8 cellular contexts compared by ENCODE assay signal in the genomic region with DNA sequence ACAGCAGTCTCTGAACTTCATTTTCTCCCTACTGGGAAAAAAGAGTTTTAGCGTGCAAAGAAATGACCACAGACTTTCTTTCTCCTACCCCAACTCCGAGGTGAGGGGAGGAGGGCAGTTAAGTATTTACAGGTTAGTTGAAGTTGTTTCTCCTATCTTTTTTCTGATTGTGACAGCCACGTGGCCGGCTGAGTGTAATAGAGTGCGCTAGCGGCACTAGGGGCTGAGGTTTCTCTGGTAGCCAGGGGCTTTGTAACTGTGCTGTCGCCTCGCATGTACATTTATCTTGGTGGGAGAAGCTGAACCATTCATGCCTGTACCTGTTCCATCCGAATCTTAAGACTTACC. TPM values are rescaled to one million over a fixed set of nuclear protein-coding genes. Genes with fewer than 3 reads are reported as not detected.
DNase-seq lines count a peak whose midpoint lies in the region; ATAC-seq and TF ChIP-seq lines count a peak whose summit lies in the region.

No MANE protein-coding gene starts in this region.

- H3K27me3 Mint-ChIP-seq in brain: peaks cover 4% of the 10 kb centered on the region

- H3K4me1 Mint-ChIP-seq in brain: peaks cover 33% of the 10 kb centered on the region

- H3K27ac Mint-ChIP-seq in brain: peak overlapping the region; percentile 64 to 95 (median 93)

- peak overlapping the region; percentile 77 to 99 (median 98) for H3K27ac ChIP-seq in heart right ventricle
- peak overlapping the region in 1 of 2 donors; percentile 95 for H3K27ac ChIP-seq in lung (ENCODE audit: low read depth in 1 of 2, low read length in 1 of 2)

- no peaks in the 10 kb centered on the region for H3K27me3 ChIP-seq in heart right ventricle
- H3K27me3 ChIP-seq in lung (ENCODE audit: control insufficient read depth, insufficient read depth): no peaks in the 10 kb centered on the region

- peaks cover 0 to 5% (median under 1%) of the 10 kb centered on the region in 11 donors for H3K9me3 ChIP-seq in heart right ventricle
- H3K9me3 ChIP-seq in lung (ENCODE audit: control insufficient read depth in 2 of 2, insufficient read depth in 1 of 2, low read length in 1 of 2): no peaks in the 10 kb centered on the region

- TF ChIP-seq CTCF in heart right ventricle (IDR thresholded peaks at IDR 0.05): no peak
- TF ChIP-seq CTCF in brain (conservative IDR thresholded peaks at IDR 0.05): no peak
- no peak for TF ChIP-seq CTCF in lung (IDR thresholded peaks at IDR 0.05; ENCODE audit: control extremely low read depth, extremely low read depth)

- H3K4me3 ChIP-seq in heart right ventricle: peak overlapping the region; percentile 81 to 98 (median 92)
- peak overlapping the region; percentile 64 for H3K4me3 ChIP-seq in lung

- H3K36me3 Mint-ChIP-seq in brain: peaks cover 5% of the 10 kb centered on the region

- H3K4me1 ChIP-seq in heart right ventricle: peaks cover 0 to 70% (median 17%) of the 10 kb centered on the region in 9 donors
- no peaks in the 10 kb centered on the region for H3K4me1 ChIP-seq in lung (ENCODE audit: control insufficient read depth in 2 of 2, insufficient read depth in 2 of 2, low read length in 2 of 2)

- no peak for ATAC-seq in heart right ventricle
- ATAC-seq in left ventricle myocardium superior: no peak
- peak; percentile 19 for ATAC-seq in HG03354 (IDR thresholded peaks at IDR 0.05; ENCODE audit: poor library complexity, severe bottlenecking, unreplicated experiment)
- peak; percentile 6; the same call in 2 of the 3 replicates for ATAC-seq in SK-N-SH treated with all-trans-retinoic acid at 6 μM for 48 hours
- no peak for ATAC-seq in lung (ENCODE audit: insufficient read depth, low FRiP score)
- ATAC-seq in HG03045 (IDR thresholded peaks at IDR 0.05; ENCODE audit: unreplicated experiment): no peak

- peaks cover under 1 to 6% (median 4%) of the 10 kb centered on the region in 5 experiments for H3K9me3 Mint-ChIP-seq in brain

- no peaks in the 10 kb centered on the region for H3K36me3 ChIP-seq in heart right ventricle
- H3K36me3 ChIP-seq in lung (ENCODE audit: control insufficient read depth in 2 of 2, insufficient read depth in 2 of 2, low read length in 2 of 2): no peaks in the 10 kb centered on the region

- intact Hi-C loops in heart right ventricle (cut with DNase I): no loop called here
- intact Hi-C loops in left ventricle myocardium superior (cut with micrococcal nuclease): no loop called here

- DNase-seq in heart right ventricle (no peak), left ventricle myocardium superior (no peak), lung (ENCODE audit: low spot score) (no peak)
- peak; percentile 42 for DNase-seq in stimulated activated naive CD4-positive, alpha-beta T cell treated with Interleukin-2 at 50 U/mL for 16 hours (lab: John Stamatoyannopoulos, UW)

- peak overlapping the region; percentile 88 to 97 (median 95) for H3K4me3 Mint-ChIP-seq in brain

- WGBS in heart right ventricle, 2 donors: 0 to 1% methylated on average over 9 of the region's 9 CpGs
- WGBS in lung, 2 donors: 1 to 2% methylated on average over 9 of the region's 9 CpGs

TF ChIP-seq in SK-N-SH treated with all-trans-retinoic acid at 6 μM for 48 hours, 23 proteins besides CTCF, POLR2A, EP300 and RAD21:
- TF ChIP-seq ZNF8 (CRISPR knock-in tag; IDR thresholded peaks at IDR 0.05) (no peak), ZFP30 (CRISPR knock-in tag; IDR thresholded peaks at IDR 0.05) (no peak), BACH2 (CRISPR knock-in tag; IDR thresholded peaks at IDR 0.05; ENCODE audit: borderline replicate concordance) (no peak), SNAI2 (CRISPR knock-in tag; IDR thresholded peaks at IDR 0.05) (no peak), PPARA (CRISPR knock-in tag; IDR thresholded peaks at IDR 0.05; ENCODE audit: borderline replicate concordance) (no peak), ZFP3 (CRISPR knock-in tag; IDR thresholded peaks at IDR 0.05) (no peak), TOX (CRISPR knock-in tag; IDR thresholded peaks at IDR 0.05; ENCODE audit: borderline replicate concordance) (no peak), ARNTL (CRISPR knock-in tag; IDR thresholded peaks at IDR 0.05; ENCODE audit: borderline replicate concordance, low read depth) (no peak), OSR1 (CRISPR knock-in tag; IDR thresholded peaks at IDR 0.05) (no peak), CSRNP3 (CRISPR knock-in tag; IDR thresholded peaks at IDR 0.05) (no peak), ISL1 (CRISPR knock-in tag; IDR thresholded peaks at IDR 0.05) (no peak), ZNF565 (CRISPR knock-in tag; conservative IDR thresholded peaks at IDR 0.05; ENCODE audit: low read depth) (no peak), RARB (CRISPR knock-in tag; IDR thresholded peaks at IDR 0.05) (no peak)
- TF ChIP-seq, protein P1, sequence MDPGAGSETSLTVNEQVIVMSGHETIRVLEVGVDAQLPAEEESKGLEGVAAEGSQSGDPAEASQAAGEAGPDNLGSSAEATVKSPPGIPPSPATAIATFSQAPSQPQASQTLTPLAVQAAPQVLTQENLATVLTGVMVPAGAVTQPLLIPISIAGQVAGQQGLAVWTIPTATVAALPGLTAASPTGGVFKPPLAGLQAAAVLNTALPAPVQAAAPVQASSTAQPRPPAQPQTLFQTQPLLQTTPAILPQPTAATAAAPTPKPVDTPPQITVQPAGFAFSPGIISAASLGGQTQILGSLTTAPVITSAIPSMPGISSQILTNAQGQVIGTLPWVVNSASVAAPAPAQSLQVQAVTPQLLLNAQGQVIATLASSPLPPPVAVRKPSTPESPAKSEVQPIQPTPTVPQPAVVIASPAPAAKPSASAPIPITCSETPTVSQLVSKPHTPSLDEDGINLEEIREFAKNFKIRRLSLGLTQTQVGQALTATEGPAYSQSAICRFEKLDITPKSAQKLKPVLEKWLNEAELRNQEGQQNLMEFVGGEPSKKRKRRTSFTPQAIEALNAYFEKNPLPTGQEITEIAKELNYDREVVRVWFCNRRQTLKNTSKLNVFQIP (CRISPR knock-in tag; IDR thresholded peaks at IDR 0.05; ENCODE audit: borderline replicate concordance, low read depth): no peak
- TF ChIP-seq, protein P2, sequence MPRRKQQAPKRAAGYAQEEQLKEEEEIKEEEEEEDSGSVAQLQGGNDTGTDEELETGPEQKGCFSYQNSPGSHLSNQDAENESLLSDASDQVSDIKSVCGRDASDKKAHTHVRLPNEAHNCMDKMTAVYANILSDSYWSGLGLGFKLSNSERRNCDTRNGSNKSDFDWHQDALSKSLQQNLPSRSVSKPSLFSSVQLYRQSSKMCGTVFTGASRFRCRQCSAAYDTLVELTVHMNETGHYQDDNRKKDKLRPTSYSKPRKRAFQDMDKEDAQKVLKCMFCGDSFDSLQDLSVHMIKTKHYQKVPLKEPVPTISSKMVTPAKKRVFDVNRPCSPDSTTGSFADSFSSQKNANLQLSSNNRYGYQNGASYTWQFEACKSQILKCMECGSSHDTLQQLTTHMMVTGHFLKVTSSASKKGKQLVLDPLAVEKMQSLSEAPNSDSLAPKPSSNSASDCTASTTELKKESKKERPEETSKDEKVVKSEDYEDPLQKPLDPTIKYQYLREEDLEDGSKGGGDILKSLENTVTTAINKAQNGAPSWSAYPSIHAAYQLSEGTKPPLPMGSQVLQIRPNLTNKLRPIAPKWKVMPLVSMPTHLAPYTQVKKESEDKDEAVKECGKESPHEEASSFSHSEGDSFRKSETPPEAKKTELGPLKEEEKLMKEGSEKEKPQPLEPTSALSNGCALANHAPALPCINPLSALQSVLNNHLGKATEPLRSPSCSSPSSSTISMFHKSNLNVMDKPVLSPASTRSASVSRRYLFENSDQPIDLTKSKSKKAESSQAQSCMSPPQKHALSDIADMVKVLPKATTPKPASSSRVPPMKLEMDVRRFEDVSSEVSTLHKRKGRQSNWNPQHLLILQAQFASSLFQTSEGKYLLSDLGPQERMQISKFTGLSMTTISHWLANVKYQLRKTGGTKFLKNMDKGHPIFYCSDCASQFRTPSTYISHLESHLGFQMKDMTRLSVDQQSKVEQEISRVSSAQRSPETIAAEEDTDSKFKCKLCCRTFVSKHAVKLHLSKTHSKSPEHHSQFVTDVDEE (CRISPR knock-in tag; IDR thresholded peaks at IDR 0.05): no peak
- TF ChIP-seq, protein P3, sequence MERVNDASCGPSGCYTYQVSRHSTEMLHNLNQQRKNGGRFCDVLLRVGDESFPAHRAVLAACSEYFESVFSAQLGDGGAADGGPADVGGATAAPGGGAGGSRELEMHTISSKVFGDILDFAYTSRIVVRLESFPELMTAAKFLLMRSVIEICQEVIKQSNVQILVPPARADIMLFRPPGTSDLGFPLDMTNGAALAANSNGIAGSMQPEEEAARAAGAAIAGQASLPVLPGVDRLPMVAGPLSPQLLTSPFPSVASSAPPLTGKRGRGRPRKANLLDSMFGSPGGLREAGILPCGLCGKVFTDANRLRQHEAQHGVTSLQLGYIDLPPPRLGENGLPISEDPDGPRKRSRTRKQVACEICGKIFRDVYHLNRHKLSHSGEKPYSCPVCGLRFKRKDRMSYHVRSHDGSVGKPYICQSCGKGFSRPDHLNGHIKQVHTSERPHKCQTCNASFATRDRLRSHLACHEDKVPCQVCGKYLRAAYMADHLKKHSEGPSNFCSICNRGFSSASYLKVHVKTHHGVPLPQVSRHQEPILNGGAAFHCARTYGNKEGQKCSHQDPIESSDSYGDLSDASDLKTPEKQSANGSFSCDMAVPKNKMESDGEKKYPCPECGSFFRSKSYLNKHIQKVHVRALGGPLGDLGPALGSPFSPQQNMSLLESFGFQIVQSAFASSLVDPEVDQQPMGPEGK (CRISPR knock-in tag; IDR thresholded peaks at IDR 0.05; ENCODE audit: borderline replicate concordance): no peak

RNA-seq across cellular contexts. Expression of gene FOXN2, which starts 1.3 kb away (rescaled TPM):
- total RNA-seq in heart right ventricle: 10 to 100 TPM in 6 of 10 donors, 1 to 10 TPM in 4; 9.3 to 14.1 (median 10.6) TPM
- 1 to 10 TPM; 2.5 to 2.7 TPM for polyA plus RNA-seq in heart right ventricle
- total RNA-seq in left ventricle myocardium superior: 8.9 TPM
- polyA plus RNA-seq in brain (ENCODE audit: insufficient read depth, low read depth, low replicate concordance): 3.5 TPM
- total RNA-seq in lung: 10 to 100 TPM; 27.5 to 43.1 TPM
- 10 to 100 TPM in 1 of 2 donors, 1 to 10 TPM in 1; 4.8 to 12.9 TPM for polyA plus RNA-seq in lung

Comparison
In these comparisons a context has a peak if more than half of its experiments do, and no peak if none do; other contexts are left out.
1. ATAC-seq: peak in HG03354 (single experiment) and SK-N-SH treated with all-trans-retinoic acid at 6 μM for 48 hours (single experiment); none in heart right ventricle (0 of 8), left ventricle myocardium superior (single experiment), lung (single experiment) and HG03045 (single experiment).